Comparison of ENCODE assay signal across 10 cellular contexts in the genomic region with DNA sequence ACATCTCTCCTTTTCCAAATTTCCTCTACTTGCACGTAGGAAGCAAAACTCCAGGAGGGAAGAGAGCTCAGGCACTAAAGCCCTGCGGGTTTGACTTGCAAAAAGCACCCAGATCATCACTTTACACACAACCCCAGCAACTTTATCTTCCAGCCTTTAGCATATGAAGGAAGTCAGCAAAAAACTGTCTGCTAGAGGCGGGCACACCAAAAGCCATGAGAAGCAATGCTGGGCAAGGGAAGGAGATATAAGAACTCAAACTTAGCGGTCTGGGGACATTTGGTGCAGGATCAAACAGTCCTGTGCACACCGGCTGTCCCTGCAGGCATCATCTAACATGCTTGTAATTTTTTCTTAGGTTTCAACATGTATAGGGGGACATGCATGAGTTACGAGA.
"Had no signal": no experiment of that assay in that cellular context is flagged by ENCODE, and none has a peak within 500 bp of the region (broad histone marks: within the 10 kb centered on the region; RNA-seq: fewer than 3 reads in every experiment).

No MANE protein-coding gene starts in this region.

- H3K4me3 Mint-ChIP-seq: activated CD4-positive, alpha-beta memory T cell treated with anti-CD3 and anti-CD28 coated beads, Interleukin-2, amount 10 ng/mL, durations not matched to agents 7 days and 5 days; activated naive CD4-positive, alpha-beta T cell treated with anti-CD3 and anti-CD28 coated beads for 36 hours; dendritic cell treated with granulocyte-macrophage colony-stimulating factor and Interleukin-4, amounts not matched to agents 40 ng/mL and 50 ng/mL, for 4 days; effector memory CD8-positive, alpha-beta T cell; T-helper 1 cell treated with Interleukin-12 subunit alpha and Interleukin-12 subunit beta and Interleukin-4 antibody, amounts not matched to agents 30 μg/mL and 1 μg/mL, for 36 hours had no signal

- H3K4me1 ChIP-seq: thyroid gland had no signal

- DNase-seq: activated CD4-positive, alpha-beta memory T cell treated with anti-CD3 and anti-CD28 coated beads, Interleukin-2, amount 10 ng/mL, durations not matched to agents 7 days and 5 days; cerebellar nuclear complex; effector memory CD8-positive, alpha-beta T cell; midbrain; small intestine; thyroid gland had no signal

- H3K27ac ChIP-seq: brain microvascular endothelial cell, thyroid gland had no signal

- H3K4me3 ChIP-seq: thyroid gland had no signal

- H3K9me3 Mint-ChIP-seq: activated CD4-positive, alpha-beta memory T cell treated with anti-CD3 and anti-CD28 coated beads, Interleukin-2, amount 10 ng/mL, durations not matched to agents 7 days and 5 days; activated naive CD4-positive, alpha-beta T cell treated with anti-CD3 and anti-CD28 coated beads for 36 hours; dendritic cell treated with granulocyte-macrophage colony-stimulating factor and Interleukin-4, amounts not matched to agents 40 ng/mL and 50 ng/mL, for 4 days; effector memory CD8-positive, alpha-beta T cell; T-helper 1 cell treated with Interleukin-12 subunit alpha and Interleukin-12 subunit beta and Interleukin-4 antibody, amounts not matched to agents 30 μg/mL and 1 μg/mL, for 36 hours had no signal

- ATAC-seq: effector memory CD8-positive, alpha-beta T cell had no signal

- H3K9me3 ChIP-seq: thyroid gland had no signal

- H3K27me3 ChIP-seq: brain microvascular endothelial cell, thyroid gland had no signal

- H3K36me3 ChIP-seq: brain microvascular endothelial cell, thyroid gland had no signal

- H3K27ac Mint-ChIP-seq: activated CD4-positive, alpha-beta memory T cell treated with anti-CD3 and anti-CD28 coated beads, Interleukin-2, amount 10 ng/mL, durations not matched to agents 7 days and 5 days; activated naive CD4-positive, alpha-beta T cell treated with anti-CD3 and anti-CD28 coated beads for 36 hours; dendritic cell treated with granulocyte-macrophage colony-stimulating factor and Interleukin-4, amounts not matched to agents 40 ng/mL and 50 ng/mL, for 4 days; effector memory CD8-positive, alpha-beta T cell had no signal
